Comparison of ENCODE assay signal across 8 cellular contexts in the genomic region with DNA sequence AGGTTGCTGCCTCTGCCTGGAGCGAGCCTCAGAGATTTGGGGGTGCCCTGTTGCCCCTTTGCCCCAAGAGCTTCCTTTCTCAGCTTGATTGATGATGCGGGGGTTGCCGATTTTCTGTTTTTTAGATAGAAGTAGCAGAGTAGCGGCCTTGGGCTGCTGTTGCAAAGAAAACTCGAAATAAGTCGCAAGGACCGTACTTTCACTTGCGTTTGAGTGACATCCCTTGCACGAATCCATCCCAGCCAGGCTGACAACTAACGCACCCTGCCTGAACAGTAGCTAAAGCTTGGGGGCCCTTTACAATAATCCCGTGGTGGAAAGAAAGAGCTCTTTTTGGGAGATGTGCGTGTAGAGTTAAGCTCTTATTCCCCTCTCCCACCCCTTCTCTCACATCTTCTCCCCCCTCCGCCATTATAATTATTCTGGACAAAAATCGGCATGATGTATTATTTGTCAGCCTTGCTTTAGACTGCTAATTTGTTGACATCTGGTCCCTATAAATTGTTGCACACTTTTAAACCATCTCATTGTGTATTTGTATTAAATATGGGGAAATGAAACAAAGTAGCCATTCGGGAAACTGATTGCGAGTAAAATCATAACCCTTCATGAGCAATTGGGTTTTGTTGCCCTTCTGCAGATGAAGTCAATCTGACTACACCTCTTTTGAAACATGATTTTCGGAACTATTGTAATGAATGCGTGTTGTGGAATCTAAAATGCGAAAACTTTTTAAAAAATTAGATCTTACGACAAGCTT. TPM values are rescaled to one million over a fixed set of nuclear protein-coding genes. Genes with fewer than 3 reads are reported as not detected.
DNase-seq lines count a peak whose midpoint lies in the region; ATAC-seq and TF ChIP-seq lines count a peak whose summit lies in the region.

No MANE protein-coding gene starts in this region.

- no peaks in the 10 kb centered on the region for H3K36me3 ChIP-seq in SJCRH30

- ATAC-seq in GM18517 (IDR thresholded peaks at IDR 0.05; ENCODE audit: unreplicated experiment) (peak; percentile 20), HG03025 (IDR thresholded peaks at IDR 0.05; ENCODE audit: low FRiP score, unreplicated experiment) (peak; percentile 31)

- H3K4me3 ChIP-seq in SJCRH30 = peak overlapping the region; percentile 98

- H3K9me3 ChIP-seq in SJCRH30 (replicated peaks) = no peaks in the 10 kb centered on the region

- H3K4me1 ChIP-seq in SJCRH30 = peaks cover 3% of the 10 kb centered on the region

- peak in 1 of 2 experiments; percentile 17 for DNase-seq in SJCRH30
- DNase-seq in astrocyte of the hippocampus (ENCODE audit: low read depth, low spot score) = peak; percentile 47
- peak; percentile 22 for DNase-seq in inferior parietal cortex (ENCODE audit: extremely low spot score)
- DNase-seq in stimulated activated CD4-positive, alpha-beta T cell treated with anti-CD3 and anti-CD28 coated beads, Interleukin-12 subunit alpha, Interleukin-12 subunit beta, amount 100 ng/mL, for 24 hours (ENCODE audit: low read depth in 2 of 2) = peak; percentile 8 to 10
- DNase-seq in NCI-H146 treated with DMSO at 0.1 percent for 48 hours (lab: John Stamatoyannopoulos, UW; ENCODE audit: unreplicated experiment) = no peak

- no peak for TF ChIP-seq CTCF in 22Rv1 (IDR thresholded peaks at IDR 0.05)

- no peaks in the 10 kb centered on the region for H3K27me3 ChIP-seq in SJCRH30

- peak overlapping the region; percentile 69 for H3K27ac ChIP-seq in 22Rv1
- peak overlapping the region; percentile 60 for H3K27ac ChIP-seq in SJCRH30

RNA-seq across cellular contexts. Expression of a gene that starts 0.9 kb away (rescaled TPM):
- 66.2 and 68.3 TPM in 2 replicates for total RNA-seq in SJCRH30 (2014; rRNA removed; shearing (Covaris generic))

RNA-seq across cellular contexts. Expression of a gene that starts 52.4 kb away (rescaled TPM):
- total RNA-seq in SJCRH30 (2014; rRNA removed; shearing (Covaris generic)) = 9.5 and 10.1 TPM in 2 replicates
